In genomic region chr1:161466707-161467106, GRCh38 we compare ENCODE assay signal across 4 cellular contexts. TPM values are rescaled to one million over a fixed set of nuclear protein-coding genes. Genes with fewer than 3 reads are reported as not detected.
"Had no signal": no experiment of that assay in that cellular context is flagged by ENCODE, and none has a peak within 500 bp of the region (broad histone marks: within the 10 kb centered on the region; RNA-seq: fewer than 3 reads in every experiment).

No MANE protein-coding gene starts in this region.

RNA-seq across cellular contexts. Expression of gene FCGR2A, which starts 38.5 kb away (rescaled TPM):
- total RNA-seq: myocyte, neural crest cell, osteocyte, pulmonary artery endothelial cell had no signal

RNA-seq across cellular contexts. Expression of gene HSPA6, which starts 57.6 kb away (rescaled TPM):
- total RNA-seq: myocyte, neural crest cell, osteocyte had no signal
